8 cellular contexts compared by ENCODE assay signal in genomic region chr17:70426752-70427151, GRCh38.
"Had no signal": no experiment of that assay in that cellular context is flagged by ENCODE, and none has a peak within 500 bp of the region (broad histone marks: within the 10 kb centered on the region; RNA-seq: fewer than 3 reads in every experiment).

No MANE protein-coding gene starts in this region.

- H3K4me3 ChIP-seq: HAP-1 had no signal

- H3K27ac Mint-ChIP-seq: HFFc6, IgD-negative memory B cell had no signal

- H3K4me1 ChIP-seq: HAP-1 had no signal

- H3K4me3 Mint-ChIP-seq: HFFc6, IgD-negative memory B cell had no signal

- H3K27me3 Mint-ChIP-seq: IgD-negative memory B cell had no signal

- H3K36me3 ChIP-seq: HAP-1 had no signal

- H3K4me1 Mint-ChIP-seq: IgD-negative memory B cell had no signal

- H3K36me3 Mint-ChIP-seq: IgD-negative memory B cell had no signal

- ATAC-seq: HCT116, HepG2 had no signal

- H3K27ac ChIP-seq: HL-60 had no signal

- DNase-seq: GOT3, H7, HFFc6 had no signal

- H3K9me3 ChIP-seq: HAP-1 had no signal
